Comparison of ENCODE assay signal across 8 cellular contexts in genomic region chr2:65349863-65350262, GRCh38.
DNase-seq lines count a peak whose midpoint lies in the region; ATAC-seq and TF ChIP-seq lines count a peak whose summit lies in the region.

No MANE protein-coding gene starts in this region.

- 71% methylated on average over 4 of the region's 4 CpGs for WGBS in mammary epithelial cell (ENCODE audit: low coverage, missing lambda C conversion rate)

- BruUV-seq in mammary epithelial cell (replicated peaks; lab: Mats Ljungman, UMichigan) = no TSS peak

- in situ Hi-C loops in mammary epithelial cell (cut with MboI; ENCODE audit: low sequenced_read_pairs in 2 of 2) = no loop called here

- H3K79me2 ChIP-seq in DOHH2 (ENCODE audit: control insufficient read depth, low read length) (peaks cover 84% of the 10 kb centered on the region), mammary epithelial cell (ENCODE audit: insufficient read depth, low read length) (peaks cover 92% of the 10 kb centered on the region)

- H3K4me3 ChIP-seq in DOHH2 (ENCODE audit: low read length) (peak overlapping the region; percentile 42), mammary epithelial cell (replicated peaks in 1 of 3; ENCODE audit: insufficient read depth in 1 of 3, low read depth in 2 of 3, low read length in 3 of 3) (no peak overlapping the region)

- H4K20me1 ChIP-seq in DOHH2 (ENCODE audit: control insufficient read depth, insufficient read depth, low read depth, low read length) (no peaks in the 10 kb centered on the region), mammary epithelial cell (ENCODE audit: insufficient read depth, low read length) (no peaks in the 10 kb centered on the region)

- H2AFZ ChIP-seq in mammary epithelial cell (ENCODE audit: low read depth, low read length) = no peak overlapping the region

- CTCF ChIA-PET in mammary epithelial cell (lab: Charles Lee; ENCODE audit: low non-redundant PET) = no interaction called here

- peak; percentile 74 for DNase-seq in NCI-H2227 (lab: John Stamatoyannopoulos, UW; ENCODE audit: unreplicated experiment)
- peak; percentile 40 for DNase-seq in mammary epithelial cell
- no peak for DNase-seq in nephron progenitor cell
- DNase-seq in NK-92 treated with Interleukin-12 subunit alpha and Interleukin-12 subunit beta, amount 100 ng/mL, for 24 hours (lab: John Stamatoyannopoulos, UW) = no peak

- TF ChIP-seq CTCF in DOHH2 (IDR thresholded peaks at IDR 0.05; ENCODE audit: low read depth, low read length, poor library complexity, severe bottlenecking) (no peak), mammary epithelial cell (conservative IDR thresholded peaks at IDR 0.05 in 1 of 2, IDR thresholded peaks at IDR 0.05 in 1 of 2; ENCODE audit: extremely low read depth in 1 of 2, insufficient read depth in 1 of 2, low read depth in 1 of 2, low read length in 2 of 2) (no peak), nephron progenitor cell (IDR thresholded peaks at IDR 0.05) (no peak)

- dilution Hi-C loops in mammary epithelial cell (cut with HindIII; ENCODE audit: low sequenced_read_pairs) = no loop called here

- no peaks in the 10 kb centered on the region for H3K9me2 ChIP-seq in DOHH2 (replicated peaks; ENCODE audit: control insufficient read depth, low read length)

- H3K27me3 ChIP-seq in DOHH2 (ENCODE audit: control insufficient read depth, low read length) (no peaks in the 10 kb centered on the region), mammary epithelial cell (ENCODE audit: insufficient read depth, low read length) (no peaks in the 10 kb centered on the region)

- peaks cover 11% of the 10 kb centered on the region for H3K9me3 Mint-ChIP-seq in nephron progenitor cell

- H3K36me3 ChIP-seq in DOHH2 (ENCODE audit: control insufficient read depth, low read length) = 0 out of 2 replicates have a peak, but pooled peaks cover 3% of the 10 kb centered on the region
- H3K36me3 ChIP-seq in mammary epithelial cell (ENCODE audit: insufficient read depth, low read length) = no peaks in the 10 kb centered on the region

- H3K9me3 ChIP-seq in DOHH2 (ENCODE audit: control insufficient read depth, insufficient read depth, low read length) = no peaks in the 10 kb centered on the region
- H3K9me3 ChIP-seq in mammary epithelial cell (replicated peaks; ENCODE audit: insufficient read depth, low read length) = no peaks in the 10 kb centered on the region

- no peaks in the 10 kb centered on the region for H3K27me3 Mint-ChIP-seq in nephron progenitor cell (ENCODE audit: low read depth, poor library complexity)

- peak overlapping the region; percentile 58 for H3K4me2 ChIP-seq in DOHH2 (ENCODE audit: low read length)
- H3K4me2 ChIP-seq in mammary epithelial cell (ENCODE audit: insufficient read depth, low read depth, low read length) = no peak overlapping the region

- H3K27ac Mint-ChIP-seq in nephron progenitor cell = peak overlapping the region; percentile 89

- peaks cover 67% of the 10 kb centered on the region for H3K4me1 ChIP-seq in DOHH2 (ENCODE audit: control insufficient read depth, low read length)
- peaks cover 29% of the 10 kb centered on the region for H3K4me1 ChIP-seq in mammary epithelial cell (ENCODE audit: insufficient read depth, low read length)

- peaks cover 29% of the 10 kb centered on the region for H3K36me3 Mint-ChIP-seq in nephron progenitor cell (ENCODE audit: low read depth)

- intact Hi-C loops in mammary epithelial cell (cut with micrococcal nuclease) = no loop called here

- peaks cover 69% of the 10 kb centered on the region for H3K4me1 Mint-ChIP-seq in nephron progenitor cell

- H3K4me3 Mint-ChIP-seq in nephron progenitor cell = peak overlapping the region; percentile 37

- H3K27ac ChIP-seq in DOHH2 (ENCODE audit: low read depth, low read length) (peak overlapping the region; percentile 68), mammary epithelial cell (ENCODE audit: insufficient read depth, low read depth, low read length) (no peak overlapping the region)

- H3K9ac ChIP-seq in mammary epithelial cell (ENCODE audit: insufficient read depth, low read length) = no peak overlapping the region

- ATAC-seq in GM21528 (IDR thresholded peaks at IDR 0.05; ENCODE audit: low FRiP score, unreplicated experiment) = no peak
- ATAC-seq in esophagus mucosa = no peak
- ATAC-seq in GM18858 (IDR thresholded peaks at IDR 0.05; ENCODE audit: unreplicated experiment) = no peak

- H3F3A ChIP-seq in DOHH2 (ENCODE audit: control insufficient read depth, insufficient read depth) = peaks cover 11% of the 10 kb centered on the region; the same call in 1 of the 2 replicates

Comparison
In these comparisons a context has a peak if more than half of its experiments do, and no peak if none do; other contexts are left out.
1. DNase-seq: peak in NCI-H2227 (single experiment) and mammary epithelial cell (single experiment); none in nephron progenitor cell (single experiment) and NK-92 treated with Interleukin-12 subunit alpha and Interleukin-12 subunit beta, amount 100 ng/mL, for 24 hours (single experiment).